Comparison of ENCODE assay signal across 13 cellular contexts in genomic region chr19:33804021-33804799, GRCh38. TPM values are rescaled to one million over a fixed set of nuclear protein-coding genes. Genes with fewer than 3 reads are reported as not detected.
DNase-seq lines count a peak whose midpoint lies in the region; ATAC-seq lines count a peak whose summit lies in the region.
"Had no signal": no experiment of that assay in that cellular context is flagged by ENCODE, and none has a peak within 500 bp of the region (broad histone marks: within the 10 kb centered on the region; RNA-seq: fewer than 3 reads in every experiment).

No MANE protein-coding gene starts in this region.

- POLR2A ChIA-PET in CD8-positive, alpha-beta memory T cell (lab: Charles Lee): no interaction called here

- CTCF ChIA-PET in CD8-positive, alpha-beta memory T cell (lab: Charles Lee): interaction anchor here (0.9 kb wide), 1 partner anchor 26 kb away, joined by 3 read pairs; no protein-coding TSS in a partner anchor

- intact Hi-C loops in Right ventricle myocardium superior (cut with DNase I): no loop called here

- no peaks in the 10 kb centered on the region for H3K36me3 Mint-ChIP-seq in CD8-positive, alpha-beta memory T cell

- peak; percentile 83 for ATAC-seq in Right ventricle myocardium superior (ENCODE audit: poor library complexity)
- ATAC-seq: upper lobe of right lung had no signal

- peaks cover 4 to 7% (median 7%) of the 10 kb centered on the region in 3 donors for H3K4me1 Mint-ChIP-seq in CD8-positive, alpha-beta memory T cell

- no peak overlapping the region for H3K4me3 Mint-ChIP-seq in CD8-positive, alpha-beta memory T cell

- H3K9me3 Mint-ChIP-seq in CD8-positive, alpha-beta memory T cell: no peaks in the 10 kb centered on the region

- H3K4me3 ChIP-seq in CD8-positive, alpha-beta memory T cell (ENCODE audit: low read length): no peak overlapping the region
- H3K4me3 ChIP-seq: upper lobe of right lung had no signal

- no peak overlapping the region for H3K27ac ChIP-seq in CD8-positive, alpha-beta memory T cell (ENCODE audit: low read depth, low read length)
- H3K27ac ChIP-seq: upper lobe of right lung had no signal

- peaks cover 0 to 9% of the 10 kb centered on the region in 2 donors for H3K27me3 Mint-ChIP-seq in CD8-positive, alpha-beta memory T cell

- in situ Hi-C loops in Caki2 (cut with HindIII; ENCODE audit: low pct_unique_long_range_greater_than_20kb, low sequenced_read_pairs): no loop called here

- H3K27ac Mint-ChIP-seq in CD8-positive, alpha-beta memory T cell: no peak overlapping the region

- no peaks in the 10 kb centered on the region for H3K36me3 ChIP-seq in CD8-positive, alpha-beta memory T cell (ENCODE audit: insufficient read depth, low read length)

- no peaks in the 10 kb centered on the region for H3K9me3 ChIP-seq in CD8-positive, alpha-beta memory T cell (ENCODE audit: low read length)
- H3K9me3 ChIP-seq: upper lobe of right lung had no signal

- H3K4me1 ChIP-seq in CD8-positive, alpha-beta memory T cell (ENCODE audit: insufficient read depth, low read length): no peaks in the 10 kb centered on the region
- H3K4me1 ChIP-seq: upper lobe of right lung had no signal

- no peaks in the 10 kb centered on the region for H3K27me3 ChIP-seq in CD8-positive, alpha-beta memory T cell (ENCODE audit: insufficient read depth, low read length, poor library complexity, severe bottlenecking)
- H3K27me3 ChIP-seq: upper lobe of right lung had no signal

- DNase-seq in Caki2 (ENCODE audit: low read depth) (peak; percentile 34), astrocyte of the hippocampus (ENCODE audit: low read depth, low spot score) (peak; percentile 81), Right ventricle myocardium superior (peak; percentile 79), pons (ENCODE audit: low spot score) (peak; percentile 32), NCI-H2227 (lab: John Stamatoyannopoulos, UW; ENCODE audit: unreplicated experiment) (no peak), NCI-H2081 (lab: John Stamatoyannopoulos, UW) (no peak)
- no peak for DNase-seq in stimulated activated CD4-positive, alpha-beta T cell treated with anti-CD3 and anti-CD28 coated beads, Interleukin-4, amount 100 ng/mL, for 24 hours
- DNase-seq in CD8-positive, alpha-beta memory T cell: no peak
- DNase-seq: activated effector memory CD4-positive, alpha-beta T cell treated with anti-CD3 and anti-CD28 coated beads, Interleukin-2, amount 50 U/mL, for 16 hours; NCI-H1436; OCI-M1; stimulated activated CD4-positive, alpha-beta T cell treated with anti-CD3 and anti-CD28 coated beads, Interleukin-2, amount 100 ng/mL, for 24 hours; upper lobe of right lung had no signal

RNA-seq across cellular contexts. Expression of gene KCTD15, which starts 7.5 kb away (rescaled TPM):
- 88.9 and 193 TPM in 2 replicates for total RNA-seq in Caki2 (2014; rRNA removed; shearing (Covaris generic); ENCODE audit: low replicate concordance)
- 11.0 TPM for total RNA-seq in Right ventricle myocardium superior
- total RNA-seq in CD8-positive, alpha-beta memory T cell: 1 to 10 TPM; 3.6 to 4.1 TPM
- 0.28 TPM for polyA plus RNA-seq in CD8-positive, alpha-beta memory T cell

Comparison
In these comparisons a context has a peak if more than half of its experiments do, and no peak if none do; other contexts are left out.
1. DNase-seq: peak in Caki2 (single experiment), astrocyte of the hippocampus (single experiment), Right ventricle myocardium superior (single experiment) and pons (single experiment); none in stimulated activated CD4-positive, alpha-beta T cell treated with anti-CD3 and anti-CD28 coated beads, Interleukin-4, amount 100 ng/mL, for 24 hours (single experiment), CD8-positive, alpha-beta memory T cell (0 of 5), NCI-H2227 (single experiment) and NCI-H2081 (0 of 2).